ENCODE assay signal across 13 cellular contexts in genomic region chr11:65403607-65404121, GRCh38. TPM values are rescaled to one million over a fixed set of nuclear protein-coding genes. Genes with fewer than 3 reads are reported as not detected.
DNase-seq lines count a peak whose midpoint lies in the region; ATAC-seq and TF ChIP-seq lines count a peak whose summit lies in the region.
"Had no signal": no experiment of that assay in that cellular context is flagged by ENCODE, and none has a peak within 500 bp of the region (broad histone marks: within the 10 kb centered on the region; RNA-seq: fewer than 3 reads in every experiment).

No MANE protein-coding gene starts in this region.

- no peak for TF ChIP-seq POLR2A in adrenal gland (IDR thresholded peaks at IDR 0.05)

- H3K4me1 ChIP-seq in adrenal gland (replicated peaks in 1 of 2) = peaks cover 0 to 7% of the 10 kb centered on the region in 2 donors
- H3K4me1 ChIP-seq in naive thymus-derived CD4-positive, alpha-beta T cell (ENCODE audit: control insufficient read depth in 2 of 2, insufficient read depth in 2 of 2, low read length in 2 of 2) = peaks cover 3 to 7% of the 10 kb centered on the region in 2 donors

- WGBS in adrenal gland, 4 donors = 62 to 78% (median 73%) methylated on average over 8 to 12 of the region's 12 CpGs

- H3K27ac Mint-ChIP-seq in CD14-positive monocyte = peak overlapping the region; percentile 76 to 92 (median 88)
- H3K27ac Mint-ChIP-seq in naive thymus-derived CD4-positive, alpha-beta T cell = peak overlapping the region in 8 of 9 donors; percentile 31 to 87 (median 64)
- H3K27ac Mint-ChIP-seq: activated naive CD8-positive, alpha-beta T cell; stimulated activated effector memory CD8-positive, alpha-beta T cell treated with anti-CD3 and anti-CD28 coated beads, Interleukin-12 subunit alpha, Interleukin-12 subunit beta, amount 100 ng/mL, for 72 hours had no signal

- TF ChIP-seq CTCF in CD14-positive monocyte (IDR thresholded peaks at IDR 0.05) (no peak), adrenal gland (IDR thresholded peaks at IDR 0.05) (no peak)

- no peaks in the 10 kb centered on the region for H3K9me3 ChIP-seq in adrenal gland (replicated peaks in 1 of 3)
- no peaks in the 10 kb centered on the region for H3K9me3 ChIP-seq in naive thymus-derived CD4-positive, alpha-beta T cell (ENCODE audit: control insufficient read depth in 2 of 3, low read length in 3 of 3)

- POLR2A ChIA-PET in naive thymus-derived CD4-positive, alpha-beta T cell (lab: Charles Lee) = interaction anchor here (0.7 to 2.1 kb wide), 3 partner anchors 14 to 99 kb away, joined by 3 to 9 read pairs (median 3); partner anchors contain the start of gene FRMD8

- no peak overlapping the region for H3K4me3 ChIP-seq in adrenal gland
- no peak overlapping the region for H3K4me3 ChIP-seq in naive thymus-derived CD4-positive, alpha-beta T cell (ENCODE audit: low read length)

- H3K27me3 Mint-ChIP-seq in CD14-positive monocyte (ENCODE audit: low read depth in 3 of 3) = peaks cover 0 to 3% (median 0%) of the 10 kb centered on the region in 3 donors
- H3K27me3 Mint-ChIP-seq in naive thymus-derived CD4-positive, alpha-beta T cell = no peaks in the 10 kb centered on the region
- H3K27me3 Mint-ChIP-seq: activated naive CD8-positive, alpha-beta T cell; CD4-positive, alpha-beta memory T cell had no signal

- H3K4me3 Mint-ChIP-seq in CD14-positive monocyte = peak overlapping the region in 1 of 2 donors; percentile 12
- H3K4me3 Mint-ChIP-seq in naive thymus-derived CD4-positive, alpha-beta T cell = no peak overlapping the region
- H3K4me3 Mint-ChIP-seq: activated naive CD8-positive, alpha-beta T cell; CD4-positive, alpha-beta memory T cell; stimulated activated effector memory CD8-positive, alpha-beta T cell treated with anti-CD3 and anti-CD28 coated beads, Interleukin-12 subunit alpha, Interleukin-12 subunit beta, amount 100 ng/mL, for 72 hours had no signal

- peaks cover 53 to 84% of the 10 kb centered on the region in 2 donors for H3K36me3 Mint-ChIP-seq in CD14-positive monocyte
- H3K36me3 Mint-ChIP-seq in naive thymus-derived CD4-positive, alpha-beta T cell = peaks cover 0 to 19% (median 0%) of the 10 kb centered on the region in 5 donors
- H3K36me3 Mint-ChIP-seq: activated naive CD8-positive, alpha-beta T cell had no signal

- H3K4me1 Mint-ChIP-seq in CD14-positive monocyte = peaks cover 19% of the 10 kb centered on the region
- peaks cover 4 to 12% (median 7%) of the 10 kb centered on the region in 7 donors for H3K4me1 Mint-ChIP-seq in naive thymus-derived CD4-positive, alpha-beta T cell

- peaks cover 0 to 2% (median 0%) of the 10 kb centered on the region in 7 donors for H3K9me3 Mint-ChIP-seq in CD14-positive monocyte
- H3K9me3 Mint-ChIP-seq in naive thymus-derived CD4-positive, alpha-beta T cell = no peaks in the 10 kb centered on the region
- H3K9me3 Mint-ChIP-seq: CD4-positive, alpha-beta memory T cell; stimulated activated effector memory CD8-positive, alpha-beta T cell treated with anti-CD3 and anti-CD28 coated beads, Interleukin-12 subunit alpha, Interleukin-12 subunit beta, amount 100 ng/mL, for 72 hours had no signal

- H3K27ac ChIP-seq in adrenal gland = peak overlapping the region in 3 of 5 donors; percentile 13 to 73 (median 59)
- no peak overlapping the region for H3K27ac ChIP-seq in naive thymus-derived CD4-positive, alpha-beta T cell (ENCODE audit: low read depth, low read length)

- CTCF ChIA-PET in naive thymus-derived CD4-positive, alpha-beta T cell (lab: Charles Lee) = interaction anchor here (1.0 kb wide), 1 partner anchor 12 kb away, joined by 3 read pairs; no protein-coding TSS in a partner anchor

- no peaks in the 10 kb centered on the region for H3K27me3 ChIP-seq in adrenal gland
- no peaks in the 10 kb centered on the region for H3K27me3 ChIP-seq in naive thymus-derived CD4-positive, alpha-beta T cell (ENCODE audit: control insufficient read depth in 2 of 2, insufficient read depth in 2 of 2, low read length in 2 of 2)

- ATAC-seq in naive thymus-derived CD4-positive, alpha-beta T cell = peak; percentile 70
- ATAC-seq in HG03354 (IDR thresholded peaks at IDR 0.05; ENCODE audit: poor library complexity, severe bottlenecking, unreplicated experiment) (no peak), HG03095 (IDR thresholded peaks at IDR 0.05; ENCODE audit: unreplicated experiment) (no peak)
- ATAC-seq: stimulated activated effector memory CD8-positive, alpha-beta T cell treated with anti-CD3 and anti-CD28 coated beads, Interleukin-12 subunit alpha, Interleukin-12 subunit beta, amount 100 ng/mL, for 72 hours had no signal

- DNase-seq in CD14-positive monocyte (ENCODE audit: low spot score) = no peak
- DNase-seq in KG1 (lab: John Stamatoyannopoulos, UW) = peak; percentile 88
- peak in 1 of 7 donors; percentile 46 for DNase-seq in adrenal gland
- no peak for DNase-seq in naive thymus-derived CD4-positive, alpha-beta T cell
- DNase-seq in NCI-H226 = no peak
- DNase-seq in activated CD4-positive, alpha-beta T cell treated with anti-CD3 and anti-CD28 coated beads, Interleukin-2, amount 50 U/mL, for 48 hours = no peak
- DNase-seq: NCI-H446 had no signal

- intact Hi-C loops in CD14-positive monocyte (cut with micrococcal nuclease) (loop anchor here in 1 of 2 donors (5.0 kb wide), 1 partner anchor 36 kb away; no protein-coding TSS in a partner anchor), adrenal gland (cut with DNase I) (no loop called here)
- intact Hi-C loops in naive thymus-derived CD4-positive, alpha-beta T cell (cut with micrococcal nuclease) = no loop called here

- H3K36me3 ChIP-seq in adrenal gland (replicated peaks in 1 of 2) = peaks cover 0 to 60% of the 10 kb centered on the region in 2 donors
- H3K36me3 ChIP-seq in naive thymus-derived CD4-positive, alpha-beta T cell (ENCODE audit: control insufficient read depth in 2 of 3, insufficient read depth in 3 of 3, low read length in 3 of 3) = peaks cover 0 to 65% (median 6%) of the 10 kb centered on the region in 3 experiments

RNA-seq across cellular contexts. Expression of gene FRMD8, which starts 17.2 kb away (rescaled TPM):
- 10 to 100 TPM; 33.7 to 41.2 TPM for polyA plus RNA-seq in CD14-positive monocyte
- total RNA-seq in adrenal gland = 10 to 100 TPM; 20.6 to 52.1 (median 39.6) TPM
- polyA plus RNA-seq in adrenal gland = 10 to 100 TPM in 2 of 3 donors, 1 to 10 TPM in 1; 5.3 to 21.3 (median 20.4) TPM
- 10 to 100 TPM; 28.9 to 66.8 (median 44.7) TPM for total RNA-seq in naive thymus-derived CD4-positive, alpha-beta T cell
- polyA plus RNA-seq in naive thymus-derived CD4-positive, alpha-beta T cell = 10 to 100 TPM; 39.3 to 55.8 TPM

RNA-seq across cellular contexts. Expression of gene NEAT1, which starts 18.9 kb away (rescaled TPM):
- polyA plus RNA-seq in CD14-positive monocyte (1 to 10 TPM in 1 of 2 donors, under 1 TPM in 1; 0.90 to 1.3 TPM), adrenal gland (1,000 to 10,000 TPM in 2 of 3 donors, 100 to 1,000 TPM in 1; 216 to 6,838 (median 2,645) TPM)
- 1,000 to 10,000 TPM in 3 of 8 donors, 100 to 1,000 TPM in 4, 10 to 100 TPM in 1; 64.3 to 1,661 (median 335) TPM for total RNA-seq in adrenal gland
- total RNA-seq in naive thymus-derived CD4-positive, alpha-beta T cell = 1,000 to 10,000 TPM in 1 of 5 experiments, 100 to 1,000 TPM in 4; 358 to 1,454 (median 414) TPM
- polyA plus RNA-seq in naive thymus-derived CD4-positive, alpha-beta T cell = 1 to 10 TPM; 2.5 to 2.6 TPM

RNA-seq across cellular contexts. Expression of gene SLC25A45, which starts 21.2 kb away (rescaled TPM):
- polyA plus RNA-seq in CD14-positive monocyte = 1 to 10 TPM; 3.7 to 4.1 TPM
- 10 to 100 TPM in 1 of 8 donors, 1 to 10 TPM in 7; 1.1 to 12.7 (median 6.7) TPM for total RNA-seq in adrenal gland
- 10 to 100 TPM in 2 of 3 donors, 1 to 10 TPM in 1; 2.4 to 21.0 (median 14.7) TPM for polyA plus RNA-seq in adrenal gland
- 10 to 100 TPM; 20.2 to 90.6 (median 34.1) TPM for total RNA-seq in naive thymus-derived CD4-positive, alpha-beta T cell
- 10 to 100 TPM; 12.3 to 21.3 TPM for polyA plus RNA-seq in naive thymus-derived CD4-positive, alpha-beta T cell

RNA-seq across cellular contexts. Expression of gene TIGD3, which starts 49.1 kb away (rescaled TPM):
- polyA plus RNA-seq in CD14-positive monocyte = 1 to 10 TPM; 2.8 to 3.7 TPM
- total RNA-seq in adrenal gland = under 1 TPM; 0.11 to 0.96 (median 0.27) TPM
- polyA plus RNA-seq in adrenal gland = under 1 TPM in 2 of 3 donors, not detected in 1; 0.27 to 0.40 TPM
- total RNA-seq in naive thymus-derived CD4-positive, alpha-beta T cell = 1 to 10 TPM in 4 of 5 experiments, under 1 TPM in 1; 0.39 to 2.0 (median 1.6) TPM
- polyA plus RNA-seq in naive thymus-derived CD4-positive, alpha-beta T cell = under 1 TPM; 0.45 to 0.75 TPM
- polyA plus RNA-seq: keratinocyte had no signal

Comparison
In these comparisons a context has a peak if more than half of its experiments do, and no peak if none do; other contexts are left out.
1. RNA of gene NEAT1, which starts 18.9 kb away (polyA plus RNA-seq): 216 to 6,838 TPM in adrenal gland; 2.5 to 2.6 TPM in naive thymus-derived CD4-positive, alpha-beta T cell and 0.90 to 1.3 TPM in CD14-positive monocyte; every median in the first group is over 10 times any median in the second.